ENCODE assay signal across 8 cellular contexts in the genomic region with DNA sequence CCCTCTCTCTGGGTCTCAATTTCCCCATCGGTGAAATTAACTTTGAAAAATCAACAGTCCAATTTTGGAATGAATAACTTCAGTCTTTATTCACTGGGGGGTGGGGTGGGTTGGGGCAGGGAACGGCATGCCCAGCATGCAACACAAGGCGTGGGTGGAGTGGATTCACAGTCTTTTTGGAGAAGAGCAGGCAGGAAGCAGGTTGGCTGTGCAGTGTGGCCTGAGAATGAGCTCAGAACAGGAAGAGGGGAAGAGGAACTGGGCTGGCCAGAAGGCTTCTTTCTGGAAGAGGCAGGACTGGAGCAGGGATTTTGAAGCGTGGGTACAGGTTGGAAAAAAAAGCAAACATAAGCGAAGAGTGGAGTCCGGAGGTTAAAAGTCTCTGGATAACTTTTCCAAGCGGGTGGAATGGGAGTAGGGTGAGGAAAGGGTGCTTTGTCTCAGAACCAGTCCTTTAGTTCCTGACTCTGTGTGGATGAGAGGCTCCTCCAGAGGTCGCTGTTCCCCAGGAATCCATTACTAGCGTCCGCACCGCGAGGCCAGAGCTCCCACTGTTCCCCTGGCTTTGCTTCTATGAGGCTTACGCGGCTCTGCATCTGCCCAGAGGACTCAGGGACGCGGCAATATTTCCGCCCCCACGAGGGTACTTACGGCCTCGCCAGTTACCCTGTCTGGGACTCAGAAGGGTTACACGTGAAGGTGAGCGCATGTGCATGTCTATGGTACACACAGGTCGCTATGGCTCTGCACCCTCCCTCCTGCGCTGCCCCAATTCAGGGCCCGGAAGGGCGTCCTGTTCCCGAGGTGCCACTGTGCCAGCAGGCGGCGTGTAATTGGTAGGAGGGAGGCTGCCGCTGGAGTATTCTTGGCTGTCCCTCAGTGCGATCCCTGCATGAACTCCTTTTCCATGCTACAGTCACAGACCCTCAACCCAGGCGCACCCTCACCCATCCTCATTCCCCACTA. TPM values are rescaled to one million over a fixed set of nuclear protein-coding genes. Genes with fewer than 3 reads are reported as not detected.
DNase-seq lines count a peak whose midpoint lies in the region; ATAC-seq and TF ChIP-seq lines count a peak whose summit lies in the region.

No MANE protein-coding gene starts in this region.

- no peaks in the 10 kb centered on the region for H3K36me3 Mint-ChIP-seq in activated naive CD8-positive, alpha-beta T cell treated with anti-CD3 and anti-CD28 coated beads, Interleukin-2, amount 50 U/mL, for 24 hours (ENCODE audit: low read depth)

- ATAC-seq in HG03378 (IDR thresholded peaks at IDR 0.05; ENCODE audit: unreplicated experiment): peak; percentile 39
- ATAC-seq in activated naive CD8-positive, alpha-beta T cell treated with anti-CD3 and anti-CD28 coated beads, Interleukin-2, amount 50 U/mL, for 24 hours: peak; percentile 51
- no peak for ATAC-seq in HG03342 (IDR thresholded peaks at IDR 0.05; ENCODE audit: unreplicated experiment)

- H3K4me2 ChIP-seq in trophoblast cell (ENCODE audit: low read length): peak overlapping the region; percentile 38

- no peak overlapping the region for H3K9ac ChIP-seq in SK-N-MC (ENCODE audit: insufficient read length)
- no peak overlapping the region for H3K9ac ChIP-seq in trophoblast cell (ENCODE audit: low read length)

- H3K27me3 ChIP-seq in cardiac muscle cell: peaks cover 90% of the 10 kb centered on the region
- peaks cover 61% of the 10 kb centered on the region for H3K27me3 ChIP-seq in trophoblast cell (ENCODE audit: insufficient read depth, low read length)

- no peak overlapping the region for H4K91ac ChIP-seq in trophoblast cell (ENCODE audit: low read depth, low read length)

- no peak overlapping the region for H3K18ac ChIP-seq in trophoblast cell (ENCODE audit: low read length)

- H3K4me3 ChIP-seq in SK-N-MC (peak overlapping the region; percentile 19; the same call in 1 of the 2 replicates), cardiac muscle cell (no peak overlapping the region), trophoblast cell (ENCODE audit: low read depth, low read length) (no peak overlapping the region)

- H3K27ac Mint-ChIP-seq in activated naive CD8-positive, alpha-beta T cell treated with anti-CD3 and anti-CD28 coated beads, Interleukin-2, amount 50 U/mL, for 24 hours: no peak overlapping the region

- peak; percentile 91 for TF ChIP-seq CTCF in cardiac muscle cell (IDR thresholded peaks at IDR 0.05; ENCODE audit: low read depth, low read length)

- no peaks in the 10 kb centered on the region for H3K79me2 ChIP-seq in trophoblast cell (ENCODE audit: control insufficient read depth, insufficient read depth, low read length, poor library complexity)

- H3K27me3 Mint-ChIP-seq in activated naive CD8-positive, alpha-beta T cell treated with anti-CD3 and anti-CD28 coated beads, Interleukin-2, amount 50 U/mL, for 24 hours: peaks cover 47% of the 10 kb centered on the region

- H3K36me3 ChIP-seq in SK-N-MC (ENCODE audit: insufficient read depth, low read length): no peaks in the 10 kb centered on the region
- no peaks in the 10 kb centered on the region for H3K36me3 ChIP-seq in cardiac muscle cell
- no peaks in the 10 kb centered on the region for H3K36me3 ChIP-seq in trophoblast cell (ENCODE audit: control insufficient read depth in 1 of 2, insufficient read depth in 2 of 2, low read length in 2 of 2)

- no peak overlapping the region for H4K8ac ChIP-seq in trophoblast cell (ENCODE audit: low read depth, low read length)

- H3K4ac ChIP-seq in trophoblast cell (ENCODE audit: low read depth, low read length): no peak overlapping the region

- peak overlapping the region; percentile 46 for H3K4me3 Mint-ChIP-seq in activated naive CD8-positive, alpha-beta T cell treated with anti-CD3 and anti-CD28 coated beads, Interleukin-2, amount 50 U/mL, for 24 hours

- H2AFZ ChIP-seq in trophoblast cell (ENCODE audit: insufficient read depth, low read length, poor library complexity): no peak overlapping the region

- H3K14ac ChIP-seq in trophoblast cell (ENCODE audit: low read length): no peak overlapping the region

- WGBS in trophoblast cell (ENCODE audit: extremely low coverage, insufficient coverage, insufficient read length): no CpG with 5 or more reads among the region's 32 CpGs

- no peak overlapping the region for H2AK5ac ChIP-seq in trophoblast cell (ENCODE audit: low read length)

- H3K9me3 Mint-ChIP-seq in activated naive CD8-positive, alpha-beta T cell treated with anti-CD3 and anti-CD28 coated beads, Interleukin-2, amount 50 U/mL, for 24 hours: no peaks in the 10 kb centered on the region

- DNase-seq in GM04504 (ENCODE audit: low read depth) (peak; percentile 66), SK-N-MC (ENCODE audit: low read depth, low spot score) (no peak), cardiac muscle cell (ENCODE audit: low read depth in 1 of 2, low spot score in 1 of 2) (peak; percentile 86 to 94), trophoblast cell (peak in 1 of 2 donors; percentile 53), NCI-H446 treated with DMSO at 0.1 percent for 48 hours (lab: John Stamatoyannopoulos, UW) (no peak)
- DNase-seq in activated naive CD8-positive, alpha-beta T cell treated with anti-CD3 and anti-CD28 coated beads, Interleukin-2, amount 50 U/mL, for 24 hours: peak; percentile 65

- H3K4me1 ChIP-seq in cardiac muscle cell (ENCODE audit: low read depth): peaks cover 4% of the 10 kb centered on the region
- peaks cover 7 to 18% of the 10 kb centered on the region in 2 experiments for H3K4me1 ChIP-seq in trophoblast cell (ENCODE audit: control insufficient read depth in 1 of 2, insufficient read depth in 2 of 2, low read length in 2 of 2)

- H2BK120ac ChIP-seq in trophoblast cell (ENCODE audit: insufficient read depth, low read length, poor library complexity): no peak overlapping the region

- H3K79me1 ChIP-seq in trophoblast cell (ENCODE audit: low read length): no peaks in the 10 kb centered on the region

- H4K12ac ChIP-seq in trophoblast cell (ENCODE audit: low read depth, low read length): no peak overlapping the region

- peaks cover 40% of the 10 kb centered on the region for H3K4me1 Mint-ChIP-seq in activated naive CD8-positive, alpha-beta T cell treated with anti-CD3 and anti-CD28 coated beads, Interleukin-2, amount 50 U/mL, for 24 hours

- H3K23ac ChIP-seq in trophoblast cell (ENCODE audit: low read length): no peak overlapping the region

- H3K27ac ChIP-seq in SK-N-MC (no peak overlapping the region), cardiac muscle cell (no peak overlapping the region), trophoblast cell (ENCODE audit: low read depth, low read length) (no peak overlapping the region)

- H2BK12ac ChIP-seq in trophoblast cell (ENCODE audit: low read length): no peak overlapping the region

- H2BK5ac ChIP-seq in trophoblast cell (ENCODE audit: low read depth, low read length, poor library complexity): no peak overlapping the region

- H3K9me3 ChIP-seq in SK-N-MC (ENCODE audit: low read depth, low read length): no peaks in the 10 kb centered on the region
- no peaks in the 10 kb centered on the region for H3K9me3 ChIP-seq in cardiac muscle cell (ENCODE audit: low read depth)
- H3K9me3 ChIP-seq in trophoblast cell (ENCODE audit: insufficient read depth, low read depth, low read length): peaks cover 3% of the 10 kb centered on the region

RNA-seq across cellular contexts. Expression of a gene that starts 5.5 kb away (rescaled TPM):
- total RNA-seq in cardiac muscle cell: not detected in 2 replicates
- 0.02 TPM in 1 of 2 replicates, not detected in the other for polyA plus RNA-seq in cardiac muscle cell
- 0.01 TPM in 1 of 2 replicates, not detected in the other for polyA plus RNA-seq in trophoblast cell (2013)

RNA-seq across cellular contexts. Expression of a gene that starts 16.3 kb away (rescaled TPM):
- total RNA-seq in cardiac muscle cell: not detected in 2 replicates
- polyA plus RNA-seq in cardiac muscle cell: not detected in 2 replicates
- polyA plus RNA-seq in trophoblast cell (2013): 5.3 and 6.7 TPM in 2 replicates

Comparison
In these comparisons a context has a peak if more than half of its experiments do, and no peak if none do; other contexts are left out.
1. DNase-seq: peak in GM04504 (single experiment), activated naive CD8-positive, alpha-beta T cell treated with anti-CD3 and anti-CD28 coated beads, Interleukin-2, amount 50 U/mL, for 24 hours (single experiment) and cardiac muscle cell (2 of 2); none in SK-N-MC (single experiment) and NCI-H446 treated with DMSO at 0.1 percent for 48 hours (single experiment).